In genomic region chr11:110711448-110711775, GRCh38 we compare ENCODE assay signal across 9 cellular contexts. TPM values are rescaled to one million over a fixed set of nuclear protein-coding genes. Genes with fewer than 3 reads are reported as not detected.
DNase-seq lines count a peak whose midpoint lies in the region; ATAC-seq, FAIRE-seq and TF ChIP-seq lines count a peak whose summit lies in the region.
"Had no signal": no experiment of that assay in that cellular context is flagged by ENCODE, and none has a peak within 500 bp of the region (broad histone marks: within the 10 kb centered on the region; RNA-seq: fewer than 3 reads in every experiment).

No MANE protein-coding gene starts in this region.

- SMC1A ChIA-PET in GM12878 (lab: Charles Lee; ENCODE audit: uncharacterized antibody, unreplicated experiment), result no interaction called here

- TF ChIP-seq CTCF in GM12878 (IDR thresholded peaks at IDR 0.05 in 2 of 3, conservative IDR thresholded peaks at IDR 0.05 in 1 of 3; ENCODE audit: control insufficient read depth in 2 of 3, extremely low read depth in 1 of 3, insufficient read depth in 1 of 3, low read depth in 3 of 3, low read length in 3 of 3) (no peak), transverse colon (IDR thresholded peaks at IDR 0.05) (no peak)

- peak overlapping the region; percentile 70 for H3K4me3 Mint-ChIP-seq in activated naive CD4-positive, alpha-beta T cell treated with anti-CD3 and anti-CD28 coated beads for 36 hours

- ATAC-seq in activated naive CD4-positive, alpha-beta T cell treated with anti-CD3 and anti-CD28 coated beads, Interleukin-2, amount 50 U/mL, for 72 hours, result no peak
- ATAC-seq in GM12878 (no peak; the same call in 2 of the 3 replicates), GM19351 (IDR thresholded peaks at IDR 0.05; ENCODE audit: unreplicated experiment) (no peak), GM21619 (IDR thresholded peaks at IDR 0.05; ENCODE audit: unreplicated experiment) (no peak)

- TF ChIP-seq POLR2A in GM12878 (IDR thresholded peaks at IDR 0.05; ENCODE audit: low read depth, low read length) (no peak), transverse colon (IDR thresholded peaks at IDR 0.05) (no peak)

- no peak overlapping the region for H3K27ac Mint-ChIP-seq in activated naive CD4-positive, alpha-beta T cell treated with anti-CD3 and anti-CD28 coated beads for 36 hours
- no peak overlapping the region for H3K27ac Mint-ChIP-seq in activated naive CD4-positive, alpha-beta T cell treated with anti-CD3 and anti-CD28 coated beads, Interleukin-2, amount 50 U/mL, for 72 hours

- no peaks in the 10 kb centered on the region for H3K36me3 ChIP-seq in GM12878 (ENCODE audit: control insufficient read depth in 2 of 2, insufficient read depth in 2 of 2, low read length in 1 of 2)
- H3K36me3 ChIP-seq in transverse colon, result no peaks in the 10 kb centered on the region

- in situ Hi-C loops in GM12878 (cut with MboI) (no loop called here), transverse colon (cut with MboI; ENCODE audit: low pct_ligation_motif_present in 1 of 4, low pct_unique_long_range_greater_than_20kb in 1 of 4, low sequenced_read_pairs in 3 of 4) (no loop called here)

- BruUV-seq in GM12878 (replicated peaks; lab: Mats Ljungman, UMichigan), result no TSS peak

- H3K9ac ChIP-seq in GM12878 (ENCODE audit: control insufficient read depth, insufficient read depth, low read length), result no peak overlapping the region

- intact Hi-C loops in activated naive CD4-positive, alpha-beta T cell treated with anti-CD3 and anti-CD28 coated beads for 36 hours (cut with micrococcal nuclease), result loop anchor here (5.0 kb wide), 2 partner anchors 259 to 716 kb away; no protein-coding TSS in a partner anchor
- intact Hi-C loops in GM12878 (cut with micrococcal nuclease; ENCODE audit: unreplicated experiment) (no loop called here), transverse colon (cut with DNase I; ENCODE audit: low total_unique reads) (no loop called here)

- POLR2A ChIA-PET in GM12878 (lab: Charles Lee), result no interaction called here

- no peak overlapping the region for H3K27ac ChIP-seq in GM12878 (ENCODE audit: control insufficient read depth, insufficient read depth)
- H3K27ac ChIP-seq in transverse colon, result peak overlapping the region; percentile 74 to 84 (median 82)

- peak overlapping the region; percentile 57 for H2AFZ ChIP-seq in GM12878 (ENCODE audit: control insufficient read depth, low read depth, low read length)

- TF ChIP-seq RAD21 in GM12878 (IDR thresholded peaks at IDR 0.05; ENCODE audit: insufficient read depth, low read depth, low read length), result no peak

- peaks cover 48% of the 10 kb centered on the region for H3K27me3 Mint-ChIP-seq in activated naive CD4-positive, alpha-beta T cell treated with anti-CD3 and anti-CD28 coated beads for 36 hours (ENCODE audit: low read depth)

- FAIRE-seq in GM12878 (lab: Jason Lieb, UNC), result no peak

- no peaks in the 10 kb centered on the region for H3K79me2 ChIP-seq in GM12878 (ENCODE audit: control insufficient read depth, insufficient read depth, low read length)

- peaks cover 14% of the 10 kb centered on the region for H3K4me1 Mint-ChIP-seq in activated naive CD4-positive, alpha-beta T cell treated with anti-CD3 and anti-CD28 coated beads for 36 hours (ENCODE audit: low read depth)

- TF ChIP-seq EP300 in GM12878 (IDR thresholded peaks at IDR 0.05; ENCODE audit: borderline replicate concordance in 1 of 2, control insufficient read depth in 1 of 2, low read depth in 2 of 2, low read length in 2 of 2) (no peak), transverse colon (IDR thresholded peaks at IDR 0.05; ENCODE audit: low read depth) (no peak)

- 29% methylated on average over 24 of the region's 24 CpGs for WGBS in GM12878 (ENCODE audit: insufficient coverage, insufficient replicate concordance, low lambda C conversion rate, missing lambda C conversion rate)
- 4% methylated on average over 16 of the region's 24 CpGs; no CpG with 5 or more reads in 1 of the 2 donors for WGBS in transverse colon (ENCODE audit: low coverage in 1 of 2), 2 donors

- no peaks in the 10 kb centered on the region for H3K9me3 Mint-ChIP-seq in activated naive CD4-positive, alpha-beta T cell treated with anti-CD3 and anti-CD28 coated beads for 36 hours
- no peaks in the 10 kb centered on the region for H3K9me3 Mint-ChIP-seq in activated naive CD4-positive, alpha-beta T cell treated with anti-CD3 and anti-CD28 coated beads, Interleukin-2, amount 50 U/mL, for 72 hours

- H3K9me3 ChIP-seq in GM12878 (replicated peaks; ENCODE audit: control insufficient read depth, insufficient read depth, low read length) (no peaks in the 10 kb centered on the region), transverse colon (no peaks in the 10 kb centered on the region)

- H3K4me3 ChIP-seq in GM12878 (no peak overlapping the region), transverse colon (peak overlapping the region; percentile 39 to 69 (median 53))

- no peak for DNase-seq in activated naive CD4-positive, alpha-beta T cell treated with anti-CD3 and anti-CD28 coated beads for 36 hours
- no peak for DNase-seq in activated naive CD4-positive, alpha-beta T cell treated with anti-CD3 and anti-CD28 coated beads, Interleukin-2, amount 50 U/mL, for 72 hours (ENCODE audit: low spot score in 2 of 2)
- DNase-seq in GM12878 (ENCODE audit: low read depth, low spot score), result no peak
- peak; percentile 79 for DNase-seq in mesenteric fat pad (ENCODE audit: low spot score)
- no peak for DNase-seq in transverse colon
- DNase-seq in effector CD4-positive, alpha-beta T cell, result no peak
- DNase-seq: SHP77 treated with DMSO at 0.1 percent for 48 hours had no signal

- CTCF ChIA-PET in activated naive CD4-positive, alpha-beta T cell treated with anti-CD3 and anti-CD28 coated beads for 36 hours (lab: Charles Lee), result no interaction called here
- CTCF ChIA-PET in GM12878 (lab: Yijun Ruan, JAX), result no interaction called here

- H3K4me2 ChIP-seq in GM12878 (ENCODE audit: control insufficient read depth, insufficient read depth), result peak overlapping the region; percentile 69

- no peaks in the 10 kb centered on the region for H3K36me3 Mint-ChIP-seq in activated naive CD4-positive, alpha-beta T cell treated with anti-CD3 and anti-CD28 coated beads for 36 hours (ENCODE audit: low read depth)
- peaks cover 0 to 9% of the 10 kb centered on the region in 2 donors for H3K36me3 Mint-ChIP-seq in activated naive CD4-positive, alpha-beta T cell treated with anti-CD3 and anti-CD28 coated beads, Interleukin-2, amount 50 U/mL, for 72 hours

- RAD21 ChIA-PET in GM12878 (lab: Charles Lee; ENCODE audit: unreplicated experiment), result no interaction called here

- H3K4me1 ChIP-seq in GM12878 (ENCODE audit: control insufficient read depth, insufficient read depth, low read length) (no peaks in the 10 kb centered on the region), transverse colon (peaks cover 0 to 31% (median 19%) of the 10 kb centered on the region in 4 donors)

- no peaks in the 10 kb centered on the region for H4K20me1 ChIP-seq in GM12878 (ENCODE audit: control insufficient read depth, insufficient read depth)

- H3K27me3 ChIP-seq in GM12878 (replicated peaks in 1 of 2; ENCODE audit: control insufficient read depth in 2 of 2, insufficient read depth in 2 of 2, low read length in 1 of 2) (peaks cover 11 to 12% of the 10 kb centered on the region in 2 experiments), transverse colon (peaks cover 62% of the 10 kb centered on the region)

TF ChIP-seq in GM12878, 131 proteins besides CTCF, POLR2A, EP300 and RAD21:
- TF ChIP-seq HDAC2 (IDR thresholded peaks at IDR 0.05), result no peak
- TF ChIP-seq SUZ12 (IDR thresholded peaks at IDR 0.05; ENCODE audit: unreplicated experiment), result peak; percentile 38
- TF ChIP-seq, protein P1, sequence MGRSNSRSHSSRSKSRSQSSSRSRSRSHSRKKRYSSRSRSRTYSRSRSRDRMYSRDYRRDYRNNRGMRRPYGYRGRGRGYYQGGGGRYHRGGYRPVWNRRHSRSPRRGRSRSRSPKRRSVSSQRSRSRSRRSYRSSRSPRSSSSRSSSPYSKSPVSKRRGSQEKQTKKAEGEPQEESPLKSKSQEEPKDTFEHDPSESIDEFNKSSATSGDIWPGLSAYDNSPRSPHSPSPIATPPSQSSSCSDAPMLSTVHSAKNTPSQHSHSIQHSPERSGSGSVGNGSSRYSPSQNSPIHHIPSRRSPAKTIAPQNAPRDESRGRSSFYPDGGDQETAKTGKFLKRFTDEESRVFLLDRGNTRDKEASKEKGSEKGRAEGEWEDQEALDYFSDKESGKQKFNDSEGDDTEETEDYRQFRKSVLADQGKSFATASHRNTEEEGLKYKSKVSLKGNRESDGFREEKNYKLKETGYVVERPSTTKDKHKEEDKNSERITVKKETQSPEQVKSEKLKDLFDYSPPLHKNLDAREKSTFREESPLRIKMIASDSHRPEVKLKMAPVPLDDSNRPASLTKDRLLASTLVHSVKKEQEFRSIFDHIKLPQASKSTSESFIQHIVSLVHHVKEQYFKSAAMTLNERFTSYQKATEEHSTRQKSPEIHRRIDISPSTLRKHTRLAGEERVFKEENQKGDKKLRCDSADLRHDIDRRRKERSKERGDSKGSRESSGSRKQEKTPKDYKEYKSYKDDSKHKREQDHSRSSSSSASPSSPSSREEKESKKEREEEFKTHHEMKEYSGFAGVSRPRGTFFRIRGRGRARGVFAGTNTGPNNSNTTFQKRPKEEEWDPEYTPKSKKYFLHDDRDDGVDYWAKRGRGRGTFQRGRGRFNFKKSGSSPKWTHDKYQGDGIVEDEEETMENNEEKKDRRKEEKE (IDR thresholded peaks at IDR 0.05), result no peak
- TF ChIP-seq FOXK2 (IDR thresholded peaks at IDR 0.05), result no peak

RNA-seq across cellular contexts. Expression of gene ARHGAP20, which starts 0.8 kb away (rescaled TPM):
- total RNA-seq in activated naive CD4-positive, alpha-beta T cell treated with anti-CD3 and anti-CD28 coated beads for 36 hours, result under 1 TPM; 0.19 to 0.22 TPM
- total RNA-seq in activated naive CD4-positive, alpha-beta T cell treated with anti-CD3 and anti-CD28 coated beads, Interleukin-2, amount 50 U/mL, for 72 hours, result under 1 TPM; 0.08 to 0.09 TPM
- total RNA-seq in GM12878 (2013; cell fraction: nucleolus; rRNA removed), result not detected in 2 replicates
- under 0.01 TPM in 1 of 2 replicates, not detected in the other for total RNA-seq in GM12878 (2014; rRNA removed)
- total RNA-seq in GM12878 (2014; rRNA removed; fragmentation: Illumina TruSeq; extraction: Trizol), result not detected in 2 replicates
- total RNA-seq in GM12878 (2021), result not detected in 2 replicates
- polyA plus RNA-seq in GM12878 (2011; ENCODE audit: low read depth), result not detected
- not detected in 2 replicates for polyA plus RNA-seq in GM12878 (2011; rRNA removed)
- polyA plus RNA-seq in GM12878 (2011; cell fraction: cytosol; rRNA removed), result not detected in 2 replicates
- not detected in 2 replicates for polyA plus RNA-seq in GM12878 (2011; cell fraction: nucleus; rRNA removed)
- polyA plus RNA-seq in GM12878 (2012), result 0.03 TPM in 1 of 2 replicates, not detected in the other
- polyA plus RNA-seq in GM12878 (2014; fragmentation: Illumina TruSeq; extraction: Trizol), result 0.01 TPM in 1 of 2 replicates, not detected in the other
- polyA plus RNA-seq in GM12878 (2014; fragmentation: Nextera tagmentation; extraction: Ambion mirVana), result not detected
- not detected in 2 replicates for polyA plus RNA-seq in GM12878 (2014; rRNA removed)
- polyA plus RNA-seq in GM12878 (2016; fragmentation: Nextera tagmentation; extraction: Ambion mirVana), result not detected
- not detected in 2 replicates for polyA minus RNA-seq in GM12878 (2011; rRNA and poly(A)+ RNA removed)
- polyA minus RNA-seq in GM12878 (2011; cell fraction: cytosol; rRNA and poly(A)+ RNA removed), result not detected in 2 replicates
- not detected in 2 replicates for polyA minus RNA-seq in GM12878 (2011; cell fraction: nucleus; rRNA and poly(A)+ RNA removed)
- 20.6 TPM for total RNA-seq in mesenteric fat pad
- total RNA-seq in transverse colon, result 1 to 10 TPM; 2.5 to 4.9 (median 3.1) TPM
